In genomic region chr1:26853156-26853555, GRCh38 we compare ENCODE assay signal across 8 cellular contexts. TPM values are rescaled to one million over a fixed set of nuclear protein-coding genes. Genes with fewer than 3 reads are reported as not detected.
A peak's percentile ranks its signal among the peaks of the same experiment; 100 is the strongest.
DNase-seq lines count a peak whose midpoint lies in the region; ATAC-seq, FAIRE-seq and TF ChIP-seq lines count a peak whose summit lies in the region.

No MANE protein-coding gene starts in this region.

- POLR2A ChIA-PET in Panc1 (lab: Charles Lee) = no interaction called here

- FAIRE-seq in HTR-8/SVneo (lab: Jason Lieb, UNC) = peak; percentile 76

- H3K9me3 ChIP-seq in Panc1 (ENCODE audit: control insufficient read depth, insufficient read depth, low read depth, low read length) (no peaks in the 10 kb centered on the region), suprapubic skin (no peaks in the 10 kb centered on the region)

- no peak overlapping the region for H3K27ac ChIP-seq in Panc1 (ENCODE audit: low read length)
- H3K27ac ChIP-seq in suprapubic skin = peak overlapping the region; percentile 83

- intact Hi-C loops in Panc1 (cut with micrococcal nuclease; ENCODE audit: unreplicated experiment) = no loop called here

- WGBS in suprapubic skin = 4% methylated on average over 3 of the region's 3 CpGs

- no TSS peak for BruUV-seq in Panc1 (replicated peaks; lab: Mats Ljungman, UMichigan)

- no peaks in the 10 kb centered on the region for H3K27me3 ChIP-seq in Panc1 (ENCODE audit: control insufficient read depth, insufficient read depth, low read length)
- H3K27me3 ChIP-seq in suprapubic skin = no peaks in the 10 kb centered on the region

- CTCF ChIA-PET in Panc1 (lab: Charles Lee) = no interaction called here

- TF ChIP-seq CTCF in Panc1 (IDR thresholded peaks at IDR 0.05) (peak; percentile 88), suprapubic skin (IDR thresholded peaks at IDR 0.05) (peak; percentile 69 to 77)

- H3K4me1 ChIP-seq in Panc1 (ENCODE audit: control insufficient read depth, insufficient read depth, low read length) (peaks cover 3% of the 10 kb centered on the region; the same call in 1 of the 2 replicates), suprapubic skin (peaks cover 77% of the 10 kb centered on the region)

- H3K36me3 ChIP-seq in Panc1 (ENCODE audit: control insufficient read depth, insufficient read depth, low read length) (peaks cover 4% of the 10 kb centered on the region; the same call in 1 of the 2 replicates), suprapubic skin (peaks cover 47% of the 10 kb centered on the region)

- in situ Hi-C loops in Panc1 (cut with HindIII; ENCODE audit: low pct_unique_long_range_greater_than_20kb, low sequenced_read_pairs) = no loop called here

- no peak for TF ChIP-seq POLR2A in suprapubic skin (IDR thresholded peaks at IDR 0.05)

- DNase-seq in D341Med (ENCODE audit: low spot score) (peak; percentile 86), HTR-8/SVneo (ENCODE audit: insufficient read length, low spot score) (peak; percentile 75), Panc1 (ENCODE audit: low read depth, low spot score) (peak; percentile 79), fibroblast of peridontal ligament (ENCODE audit: extremely low read depth) (peak; percentile 77), nucleus accumbens (lab: John Stamatoyannopoulos, UW) (peak in 49 of 56 donors; percentile 10 to 88 (median 57)), suprapubic skin (ENCODE audit: low spot score in 2 of 2) (peak; percentile 93 to 94), middle frontal gyrus (ENCODE audit: extremely low spot score, low spot score) (no peak)
- peak; percentile 85 to 86 for DNase-seq in activated T-cell treated with anti-CD3 and anti-CD28 coated beads, Interleukin-2, amount 50 U/mL, for 48 hours

- no peak for TF ChIP-seq EP300 in suprapubic skin (IDR thresholded peaks at IDR 0.05)

- peak; percentile 94 for ATAC-seq in Panc1

- no peak overlapping the region for H3K4me3 ChIP-seq in Panc1 (ENCODE audit: low read depth in 2 of 2, low read length in 2 of 2)
- H3K4me3 ChIP-seq in suprapubic skin = no peak overlapping the region

RNA-seq across cellular contexts. Expression of gene SFN, which starts 9.8 kb away (rescaled TPM):
- total RNA-seq in Panc1 (2021; ENCODE audit: unreplicated experiment) (188 TPM), suprapubic skin (1,000 to 10,000 TPM in 1 of 4 donors, 100 to 1,000 TPM in 3; 364 to 1,347 (median 744) TPM)
- 353 TPM for polyA plus RNA-seq in Panc1 (2012; ENCODE audit: insufficient read length)

RNA-seq across cellular contexts. Expression of gene ZDHHC18, which starts 26.7 kb away (rescaled TPM):
- total RNA-seq in Panc1 (2021; ENCODE audit: unreplicated experiment) (45.4 TPM), suprapubic skin (10 to 100 TPM; 23.7 to 38.5 (median 31.4) TPM)
- 66.3 TPM for polyA plus RNA-seq in Panc1 (2012; ENCODE audit: insufficient read length)

RNA-seq across cellular contexts. Expression of gene GPN2, which starts 36.9 kb away (rescaled TPM):
- total RNA-seq in Panc1 (2021; ENCODE audit: unreplicated experiment) (41.9 TPM), suprapubic skin (10 to 100 TPM; 13.2 to 25.3 (median 18.8) TPM)
- polyA plus RNA-seq in Panc1 (2012; ENCODE audit: insufficient read length) = 51.1 TPM

RNA-seq across cellular contexts. Expression of gene GPATCH3, which starts 47.1 kb away (rescaled TPM):
- total RNA-seq in Panc1 (2021; ENCODE audit: unreplicated experiment) = 29.7 TPM
- 32.1 TPM for polyA plus RNA-seq in Panc1 (2012; ENCODE audit: insufficient read length)
- total RNA-seq in suprapubic skin = 10 to 100 TPM; 14.1 to 20.5 (median 15.8) TPM
